ENCODE assay signal across 34 cellular contexts in genomic region chr12:101009274-101009673, GRCh38.
"Had no signal": no experiment of that assay in that cellular context is flagged by ENCODE, and none has a peak within 500 bp of the region (broad histone marks: within the 10 kb centered on the region; RNA-seq: fewer than 3 reads in every experiment).

No MANE protein-coding gene starts in this region.

- H3K36me3 ChIP-seq: MG63 had no signal

- H3K4me3 ChIP-seq: MG63 had no signal

- H3K27me3 ChIP-seq: MG63 had no signal

- DNase-seq: Karpas-422, Kasumi-1, MG63, MM.1S, MV-4-11, NCI-H1048, NCI-H1092, NCI-H1092 treated with DMSO at 0.1 percent for 48 hours, NCI-H1105, NCI-H1105 treated with DMSO at 0.1 percent for 48 hours, NCI-H1417, NCI-H1417 treated with DMSO at 0.1 percent for 48 hours, NCI-H1436, NCI-H1436 treated with DMSO at 0.1 percent for 48 hours, NCI-H146, NCI-H1694, NCI-H1694 treated with DMSO at 0.1 percent for 48 hours, NCI-H187, NCI-H187 treated with DMSO at 0.1 percent for 48 hours, NCI-H1930, NCI-H2029, NCI-H2029 treated with DMSO at 0.1 percent for 48 hours, NCI-H2081, NCI-H2081 treated with DMSO at 0.1 percent for 48 hours, NCI-H2107, NCI-H2171, NCI-H2171 treated with DMSO at 0.1 percent for 48 hours, NCI-H2227 treated with DMSO at 0.1 percent for 48 hours, NCI-H226, NCI-H345, NCI-H446, NCI-H446 treated with DMSO at 0.1 percent for 48 hours, NCI-H510A, NCI-H510A treated with DMSO at 0.1 percent for 48 hours had no signal
